12 cellular contexts compared by ENCODE assay signal in genomic region chr2:121873870-121874269, GRCh38.
DNase-seq lines count a peak whose midpoint lies in the region; ATAC-seq and TF ChIP-seq lines count a peak whose summit lies in the region.
"Had no signal": no experiment of that assay in that cellular context is flagged by ENCODE, and none has a peak within 500 bp of the region (broad histone marks: within the 10 kb centered on the region; RNA-seq: fewer than 3 reads in every experiment).

No MANE protein-coding gene starts in this region.

- H3K4me3 ChIP-seq in GM23338 (no peak overlapping the region), IMR-90 (ENCODE audit: insufficient read depth, low read depth, low read length) (no peak overlapping the region), endodermal cell (ENCODE audit: low read length) (no peak overlapping the region), neuron (ENCODE audit: low read length) (no peak overlapping the region), ascending aorta (no peak overlapping the region)

- no peak for TF ChIP-seq RAD21 in IMR-90 (IDR thresholded peaks at IDR 0.05; ENCODE audit: low read length)

- H3K9me2 ChIP-seq in GM23338 (ENCODE audit: insufficient read depth) = no peaks in the 10 kb centered on the region

- no peaks in the 10 kb centered on the region for H3F3A ChIP-seq in GM23338 (replicated peaks; ENCODE audit: low read depth)

- no peaks in the 10 kb centered on the region for H3K9me1 ChIP-seq in IMR-90 (ENCODE audit: insufficient read depth, low read length)

- H2AFZ ChIP-seq in GM23338 = peak overlapping the region; percentile 81
- peak overlapping the region; percentile 16 for H2AFZ ChIP-seq in IMR-90 (replicated peaks; ENCODE audit: low read length, poor library complexity)
- peak overlapping the region; percentile 17 for H2AFZ ChIP-seq in neuron (ENCODE audit: low read depth, low read length)

- intact Hi-C loops in IMR-90 (cut with micrococcal nuclease) = no loop called here
- intact Hi-C loops in ascending aorta (cut with DNase I) = no loop called here

- no peaks in the 10 kb centered on the region for H3K27me3 Mint-ChIP-seq in GM23338 (ENCODE audit: insufficient read depth, low read depth, poor library complexity)
- H3K27me3 Mint-ChIP-seq in endodermal cell (ENCODE audit: insufficient read depth) = peaks cover 5% of the 10 kb centered on the region

- H3K9me3 Mint-ChIP-seq in GM23338 = no peaks in the 10 kb centered on the region; the same call in 2 of the 3 replicates
- H3K9me3 Mint-ChIP-seq in endodermal cell = peaks cover 7% of the 10 kb centered on the region
- H3K9me3 Mint-ChIP-seq: CD4-positive, alpha-beta memory T cell had no signal

- H3K14ac ChIP-seq in IMR-90 (replicated peaks; ENCODE audit: low read depth, low read length) = no peak overlapping the region

- H3K79me1 ChIP-seq in IMR-90 (ENCODE audit: low read depth in 1 of 2, low read length in 2 of 2) = no peaks in the 10 kb centered on the region

- H2AK9ac ChIP-seq in IMR-90 (replicated peaks; ENCODE audit: low read depth, low read length, poor library complexity) = no peak overlapping the region

- H3K9ac ChIP-seq in IMR-90 (ENCODE audit: low read depth, low read length) (no peak overlapping the region), endodermal cell (ENCODE audit: extremely low read depth, low read length, poor library complexity, severe bottlenecking) (no peak overlapping the region)

- in situ Hi-C loops in IMR-90 (cut with MboI; ENCODE audit: low sequenced_read_pairs) = no loop called here
- in situ Hi-C loops in G401 (cut with HindIII; ENCODE audit: low sequenced_read_pairs) = no loop called here

- no peak overlapping the region for H3K56ac ChIP-seq in IMR-90 (ENCODE audit: extremely low read depth, insufficient read depth, low read length)

- H3K36me3 ChIP-seq in GM23338 (ENCODE audit: insufficient read depth) (no peaks in the 10 kb centered on the region), IMR-90 (ENCODE audit: control insufficient read depth, insufficient read depth, low read length) (no peaks in the 10 kb centered on the region), endodermal cell (ENCODE audit: control insufficient read depth, insufficient read depth, low read length) (no peaks in the 10 kb centered on the region), neuron (ENCODE audit: insufficient read depth, low read length) (no peaks in the 10 kb centered on the region), ascending aorta (no peaks in the 10 kb centered on the region)

- H3K4me1 Mint-ChIP-seq in GM23338 (peaks cover 5% of the 10 kb centered on the region; the same call in 2 of the 3 replicates), endodermal cell (no peaks in the 10 kb centered on the region)
- H3K4me1 Mint-ChIP-seq: B cell; CD4-positive, alpha-beta memory T cell had no signal

- H3K4me3 Mint-ChIP-seq in GM23338 = no peak overlapping the region
- no peak overlapping the region for H3K4me3 Mint-ChIP-seq in endodermal cell
- H3K4me3 Mint-ChIP-seq: B cell; CD4-positive, alpha-beta memory T cell had no signal

- H3K27me3 ChIP-seq in GM23338 (ENCODE audit: insufficient read depth) (no peaks in the 10 kb centered on the region), IMR-90 (ENCODE audit: control insufficient read depth, insufficient read depth, low read length) (peaks cover 12% of the 10 kb centered on the region), endodermal cell (ENCODE audit: control insufficient read depth, insufficient read depth, low read length, poor library complexity, severe bottlenecking) (no peaks in the 10 kb centered on the region), neuron (ENCODE audit: insufficient read depth, low read length) (no peaks in the 10 kb centered on the region), ascending aorta (no peaks in the 10 kb centered on the region)

- no peak for TF ChIP-seq POLR2A in IMR-90 (IDR thresholded peaks at IDR 0.05; ENCODE audit: low read depth, low read length)

- POLR2A ChIA-PET in IMR-90 (lab: Charles Lee; ENCODE audit: unreplicated experiment) = no interaction called here

- no peak overlapping the region for H3K27ac Mint-ChIP-seq in GM23338
- H3K27ac Mint-ChIP-seq in endodermal cell = no peak overlapping the region
- H3K27ac Mint-ChIP-seq: B cell; CD4-positive, alpha-beta memory T cell had no signal

- H4K8ac ChIP-seq in IMR-90 (ENCODE audit: low read depth in 2 of 2, low read length in 2 of 2) = no peak overlapping the region

- DNase-seq in GM23338 (ENCODE audit: low spot score) (peak; percentile 11), IMR-90 (no peak), endodermal cell (no peak), ascending aorta (ENCODE audit: low spot score in 2 of 2) (no peak), G401 (ENCODE audit: low spot score) (no peak)
- DNase-seq in stimulated activated naive CD4-positive, alpha-beta T cell (lab: John Stamatoyannopoulos, UW) = no peak
- DNase-seq: C1 segment of cervical spinal cord; CD4-positive, alpha-beta memory T cell; DMS79 had no signal

- no peak overlapping the region for H4K91ac ChIP-seq in IMR-90 (ENCODE audit: insufficient read depth, low read depth, low read length)

- no peak overlapping the region for H2BK5ac ChIP-seq in IMR-90 (ENCODE audit: low read depth, low read length, poor library complexity, severe bottlenecking)

- CTCF ChIA-PET in IMR-90 (lab: Yijun Ruan, JAX) = no interaction called here

- TF ChIP-seq CTCF in GM23338 (conservative IDR thresholded peaks at IDR 0.05; ENCODE audit: low read depth in 2 of 2) (no peak), IMR-90 (conservative IDR thresholded peaks at IDR 0.05; ENCODE audit: low read depth, low read length) (no peak), endodermal cell (conservative IDR thresholded peaks at IDR 0.05) (no peak), ascending aorta (IDR thresholded peaks at IDR 0.05) (no peak)

- no peak overlapping the region for H3K4ac ChIP-seq in IMR-90 (ENCODE audit: low read depth, low read length)

- no peak overlapping the region for H2AK5ac ChIP-seq in IMR-90 (ENCODE audit: low read depth, low read length)

- H3K18ac ChIP-seq in IMR-90 (ENCODE audit: low read depth, low read length) = no peak overlapping the region

- H3K9me3 ChIP-seq in IMR-90 (ENCODE audit: control insufficient read depth, insufficient read depth, low read length) = no peaks in the 10 kb centered on the region
- H3K9me3 ChIP-seq in endodermal cell (ENCODE audit: control insufficient read depth, low read length) = peaks cover 6% of the 10 kb centered on the region
- no peaks in the 10 kb centered on the region for H3K9me3 ChIP-seq in neuron (ENCODE audit: low read length)
- H3K9me3 ChIP-seq in ascending aorta = no peaks in the 10 kb centered on the region

- H4K20me1 ChIP-seq in GM23338 (replicated peaks; ENCODE audit: insufficient read depth) (no peaks in the 10 kb centered on the region), IMR-90 (ENCODE audit: insufficient read depth, low read length) (no peaks in the 10 kb centered on the region)

- BruUV-seq in IMR-90 (replicated peaks; lab: Mats Ljungman, UMichigan) = no TSS peak

- dilution Hi-C loops in IMR-90 (cut with HindIII; ENCODE audit: low sequenced_read_pairs, unreplicated experiment) = no loop called here

- no peak overlapping the region for H2BK20ac ChIP-seq in IMR-90 (ENCODE audit: low read depth, low read length)

- no peaks in the 10 kb centered on the region for H3K79me2 ChIP-seq in GM23338 (replicated peaks; ENCODE audit: insufficient read depth)

- no peak overlapping the region for H3K23ac ChIP-seq in IMR-90 (ENCODE audit: low read depth, low read length)

- no peak overlapping the region for H2BK15ac ChIP-seq in IMR-90 (ENCODE audit: low read depth, low read length)

- H3K36me3 Mint-ChIP-seq in GM23338 (ENCODE audit: low read depth) = no peaks in the 10 kb centered on the region
- no peaks in the 10 kb centered on the region for H3K36me3 Mint-ChIP-seq in endodermal cell (ENCODE audit: low read depth)
- H3K36me3 Mint-ChIP-seq: CD4-positive, alpha-beta memory T cell had no signal

- no peak overlapping the region for H2BK120ac ChIP-seq in IMR-90 (ENCODE audit: low read depth, low read length)

- ATAC-seq in GM23338 = peak; percentile 93
- ATAC-seq in IMR-90 (ENCODE audit: low read depth) = no peak
- no peak for ATAC-seq in GM19351 (IDR thresholded peaks at IDR 0.05; ENCODE audit: unreplicated experiment)

- no peak overlapping the region for H3K4me2 ChIP-seq in GM23338
- H3K4me2 ChIP-seq in IMR-90 (ENCODE audit: low read depth, low read length) = no peak overlapping the region

- no peak overlapping the region for H3K27ac ChIP-seq in GM23338 (ENCODE audit: low read depth)
- no peak overlapping the region for H3K27ac ChIP-seq in IMR-90 (ENCODE audit: insufficient read depth, low read length)
- peak overlapping the region; percentile 83 for H3K27ac ChIP-seq in endodermal cell (ENCODE audit: low read depth, low read length)
- no peak overlapping the region for H3K27ac ChIP-seq in ascending aorta

- no peak overlapping the region for H4K5ac ChIP-seq in IMR-90 (ENCODE audit: low read depth, low read length)

- no peaks in the 10 kb centered on the region for H3K4me1 ChIP-seq in GM23338 (ENCODE audit: insufficient read depth)
- H3K4me1 ChIP-seq in IMR-90 (ENCODE audit: control insufficient read depth, insufficient read depth, low read length) = no peaks in the 10 kb centered on the region
- no peaks in the 10 kb centered on the region for H3K4me1 ChIP-seq in endodermal cell (ENCODE audit: control insufficient read depth, insufficient read depth, low read length)
- peaks cover 7% of the 10 kb centered on the region for H3K4me1 ChIP-seq in neuron (ENCODE audit: insufficient read depth, low read length)
- H3K4me1 ChIP-seq in ascending aorta = no peaks in the 10 kb centered on the region

- WGBS in IMR-90 (ENCODE audit: extremely low coverage in 2 of 2, insufficient read length in 1 of 2), 2 experiments = 55% methylated on average over 5 of the region's 7 CpGs; no CpG with 5 or more reads in 1 of the 2 experiments
- 47 to 80% methylated on average over 4 to 6 of the region's 7 CpGs for WGBS in endodermal cell (ENCODE audit: insufficient coverage in 1 of 2, insufficient read length in 1 of 2), 2 experiments

TF ChIP-seq in GM23338, 12 proteins besides CTCF, POLR2A, EP300 and RAD21 (continues in another document):
- TF ChIP-seq JUNB (IDR thresholded peaks at IDR 0.05; ENCODE audit: unreplicated experiment) = no peak

TF ChIP-seq in IMR-90, 13 proteins besides CTCF, POLR2A, EP300 and RAD21 (continues in another document):
- TF ChIP-seq CHD1 (IDR thresholded peaks at IDR 0.05; ENCODE audit: low read depth, low read length) (no peak), MXI1 (IDR thresholded peaks at IDR 0.05; ENCODE audit: borderline replicate concordance, low read depth, low read length) (no peak), MAZ (IDR thresholded peaks at IDR 0.05; ENCODE audit: borderline replicate concordance, low read depth, low read length) (no peak), RCOR1 (IDR thresholded peaks at IDR 0.05; ENCODE audit: insufficient replicate concordance, low read length) (no peak)

Comparison
In these comparisons a context has a peak if more than half of its experiments do, and no peak if none do; other contexts are left out.
1. H2AFZ ChIP-seq: peak in every context shown above with its lines; median percentile 81 in GM23338; 17 in neuron; 16 in IMR-90.